In genomic region chr9:136707849-136708517, GRCh38 we compare ENCODE assay signal across 22 cellular contexts. TPM values are rescaled to one million over a fixed set of nuclear protein-coding genes. Genes with fewer than 3 reads are reported as not detected.
"Had no signal": no experiment of that assay in that cellular context is flagged by ENCODE, and none has a peak within 500 bp of the region (broad histone marks: within the 10 kb centered on the region; RNA-seq: fewer than 3 reads in every experiment).

No MANE protein-coding gene starts in this region.

- FAIRE-seq: endometrium, kidney, TTC549 had no signal

- H3K27me3 ChIP-seq: body of pancreas, ovary, right atrium auricular region had no signal

- H3K27ac ChIP-seq: body of pancreas, lower lobe of right lung, ovary, psoas muscle, right atrium auricular region, thoracic aorta, WERI-Rb-1 had no signal

- DNase-seq: activated gamma-delta T cell treated with Interleukin-2 at 50 U/mL for 16 hours; activated T-cell treated with anti-CD3 and anti-CD28 coated beads, Interleukin-2, amount 50 U/mL, for 1 hour; anterior cingulate cortex; body of pancreas; erythroblast; foreskin fibroblast; kidney; lower lobe of right lung; naive thymus-derived CD8-positive, alpha-beta T cell; ovary; psoas muscle; stimulated activated CD4-positive, alpha-beta T cell treated with anti-CD3 and anti-CD28 coated beads, Interleukin-4, amount 100 ng/mL, for 24 hours; stimulated activated naive CD4-positive, alpha-beta T cell treated with Interleukin-2 at 50 U/mL for 16 hours; T-cell; WERI-Rb-1 had no signal

- H3K9me3 ChIP-seq: body of pancreas, lower lobe of right lung, ovary, psoas muscle, right atrium auricular region, thoracic aorta had no signal

- H3K4me3 ChIP-seq: body of pancreas, lower lobe of right lung, ovary, psoas muscle, right atrium auricular region, thoracic aorta had no signal

- H3K36me3 ChIP-seq: lower lobe of right lung, ovary, right atrium auricular region, thoracic aorta, WERI-Rb-1 had no signal

- ATAC-seq: body of pancreas; lower lobe of right lung; naive thymus-derived CD8-positive, alpha-beta T cell; psoas muscle; T-cell had no signal

RNA-seq across cellular contexts. Expression of gene LCN10, which starts 34.8 kb away (rescaled TPM):
- total RNA-seq: chondrocyte, fibroblast of lung, glomerular endothelial cell had no signal
- polyA plus RNA-seq: fibroblast of lung had no signal

RNA-seq across cellular contexts. Expression of gene LCN6, which starts 40.3 kb away (rescaled TPM):
- total RNA-seq: body of pancreas; chondrocyte; fibroblast of lung; glomerular endothelial cell; naive thymus-derived CD8-positive, alpha-beta T cell; T-cell had no signal
- polyA plus RNA-seq: fibroblast of lung; naive thymus-derived CD8-positive, alpha-beta T cell had no signal
